ENCODE assay signal across 9 cellular contexts in the genomic region with DNA sequence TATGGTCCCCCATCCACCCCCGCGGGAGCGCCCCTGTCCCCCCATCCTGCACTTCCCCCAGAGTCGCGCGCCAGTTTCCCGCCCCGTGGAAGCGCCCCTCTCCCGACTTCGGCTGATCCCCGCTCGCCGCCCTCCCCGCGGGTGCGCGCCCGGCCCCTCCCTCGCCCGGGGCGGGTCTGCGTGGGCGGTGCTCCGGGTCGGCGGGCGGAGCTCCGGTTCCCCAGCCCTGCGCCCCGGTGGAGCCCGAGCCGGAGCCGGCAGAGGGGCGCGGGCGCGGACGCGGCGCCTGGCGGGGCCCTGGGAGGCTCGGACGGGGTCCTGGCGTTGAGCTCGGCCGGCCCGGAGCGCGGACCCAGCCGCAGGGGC. TPM values are rescaled to one million over a fixed set of nuclear protein-coding genes. Genes with fewer than 3 reads are reported as not detected.
DNase-seq lines count a peak whose midpoint lies in the region; ATAC-seq and TF ChIP-seq lines count a peak whose summit lies in the region.
"Had no signal": no experiment of that assay in that cellular context is flagged by ENCODE, and none has a peak within 500 bp of the region (broad histone marks: within the 10 kb centered on the region; RNA-seq: fewer than 3 reads in every experiment).

A gene (plus strand): TSS at position 223 of the 366 bp plus-strand sequence. CDS start 148 bp downstream, outside the sequence.

- no peaks in the 10 kb centered on the region for H3K9me3 ChIP-seq in Peyer's patch
- no peaks in the 10 kb centered on the region for H3K9me3 ChIP-seq in ascending aorta

- peak; percentile 34 for ATAC-seq in GM19463 (IDR thresholded peaks at IDR 0.05; ENCODE audit: unreplicated experiment)
- ATAC-seq in HG03097 (IDR thresholded peaks at IDR 0.05; ENCODE audit: low FRiP score, unreplicated experiment), result no peak

- TF ChIP-seq CTCF in Peyer's patch (IDR thresholded peaks at IDR 0.05) (no peak), ascending aorta (IDR thresholded peaks at IDR 0.05) (no peak)

- H3K27ac ChIP-seq in Peyer's patch (peak within 1 kb of the TSS in 2 of 4 donors; percentile 7 to 35), ascending aorta (no peak within 1 kb of the TSS)

- H3K4me3 ChIP-seq in Peyer's patch (peak within 1 kb of the TSS; percentile 33 to 55 (median 44)), ascending aorta (peak within 1 kb of the TSS; percentile 57 to 62)

- intact Hi-C loops in ascending aorta (cut with DNase I), result no loop called here
- intact Hi-C loops in posterior vena cava (cut with DNase I), result no loop called here

- DNase-seq in Peyer's patch, result peak in 1 of 3 donors; percentile 53
- DNase-seq in ascending aorta (ENCODE audit: low spot score in 2 of 2), result no peak
- DNase-seq in iPS-NIHi11 (ENCODE audit: low spot score), result peak; percentile 93
- DNase-seq in stimulated activated CD8-positive, alpha-beta memory T cell treated with anti-CD3 and anti-CD28 coated beads, Interleukin-12 subunit alpha, Interleukin-12 subunit beta, amount 100 ng/mL, for 1 hour (ENCODE audit: low read depth), result peak; percentile 28
- no peak for DNase-seq in posterior vena cava (ENCODE audit: low spot score)
- no peak for DNase-seq in mesenteric fat pad (ENCODE audit: low spot score)

- H3K4me1 ChIP-seq in Peyer's patch (peaks cover 0 to 11% (median 0%) of the 10 kb centered on the region in 4 donors), ascending aorta (peaks cover 2 to 7% of the 10 kb centered on the region in 2 donors)

- H3K36me3 ChIP-seq in Peyer's patch (no peaks in the 10 kb centered on the region), ascending aorta (no peaks in the 10 kb centered on the region)

- peaks cover 0 to 8% of the 10 kb centered on the region in 2 donors for H3K27me3 ChIP-seq in Peyer's patch
- H3K27me3 ChIP-seq in ascending aorta, result peaks cover 14% of the 10 kb centered on the region

- TF ChIP-seq POLR2A in Peyer's patch (IDR thresholded peaks at IDR 0.05), result no peak

RNA-seq across cellular contexts. Expression of the gene that starts here (rescaled TPM):
- total RNA-seq in Peyer's patch (10 to 100 TPM in 1 of 4 donors, 1 to 10 TPM in 3; 1.8 to 65.2 (median 3.9) TPM), ascending aorta (9.9 TPM), posterior vena cava (1 to 10 TPM; 5.2 to 6.2 TPM), mesenteric fat pad (5.6 TPM)
- total RNA-seq: SK-MEL-5 had no signal

Comparison
In these comparisons a context has a peak if more than half of its experiments do, and no peak if none do; other contexts are left out.
1. DNase-seq: peak in iPS-NIHi11 (single experiment) and stimulated activated CD8-positive, alpha-beta memory T cell treated with anti-CD3 and anti-CD28 coated beads, Interleukin-12 subunit alpha, Interleukin-12 subunit beta, amount 100 ng/mL, for 1 hour (single experiment); none in ascending aorta (0 of 2), posterior vena cava (single experiment) and mesenteric fat pad (single experiment).